Comparison of ENCODE assay signal across 1 cellular context in genomic region chr1:36160388-36160948, GRCh38.
A peak's percentile ranks its signal among the peaks of the same experiment; 100 is the strongest.
TF ChIP-seq lines count a peak whose summit lies in the region.

No MANE protein-coding gene starts in this region.

TF ChIP-seq in K562, 482 proteins besides CTCF, POLR2A, EP300 and RAD21 (continued from another document):
- no peak for TF ChIP-seq CUX1 (CRISPR knock-in tag; IDR thresholded peaks at IDR 0.05)
- no peak for TF ChIP-seq ZNF124 (CRISPR knock-in tag; IDR thresholded peaks at IDR 0.05)
- no peak for TF ChIP-seq OTX1 (CRISPR knock-in tag; IDR thresholded peaks at IDR 0.05)
- TF ChIP-seq GABPB1 (CRISPR knock-in tag; IDR thresholded peaks at IDR 0.05): no peak
- TF ChIP-seq ARID3B (CRISPR knock-in tag; IDR thresholded peaks at IDR 0.05; ENCODE audit: borderline replicate concordance): no peak
- TF ChIP-seq TAL1 (IDR thresholded peaks at IDR 0.05): no peak
- peak; percentile 74; the same call in 1 of the 2 replicates for TF ChIP-seq ZNF395 (CRISPR knock-in tag; IDR thresholded peaks at IDR 0.05)
- TF ChIP-seq RBM25 (IDR thresholded peaks at IDR 0.05; ENCODE audit: low read depth, low read length, severe bottlenecking): peak; percentile 86
- TF ChIP-seq HNRNPH1 (optimal IDR thresholded peaks at IDR 0.05; ENCODE audit: low read depth, low read length): no peak
- no peak for TF ChIP-seq FOXK2 (conservative IDR thresholded peaks at IDR 0.05 in 1 of 2, IDR thresholded peaks at IDR 0.05 in 1 of 2; ENCODE audit: low read depth in 2 of 2)
- TF ChIP-seq NCOA2 (IDR thresholded peaks at IDR 0.05; ENCODE audit: partially characterized antibody in 2 of 2): no peak
- no peak for TF ChIP-seq SMARCA5 (IDR thresholded peaks at IDR 0.05)
